In genomic region chr4:46267866-46268265, GRCh38 we compare ENCODE assay signal across 7 cellular contexts.
"Had no signal": no experiment of that assay in that cellular context is flagged by ENCODE, and none has a peak within 500 bp of the region (broad histone marks: within the 10 kb centered on the region; RNA-seq: fewer than 3 reads in every experiment).

No MANE protein-coding gene starts in this region.

- H2AFZ ChIP-seq: GM23338 had no signal

- ATAC-seq: GM23338 had no signal

- FAIRE-seq: H1, H54 had no signal

- H3K4me3 ChIP-seq: GM23338 had no signal

- H3K4me2 ChIP-seq: GM23338 had no signal

- H3K27ac ChIP-seq: HL-60 had no signal

- DNase-seq: H9, HCEC 1CT, KG1 had no signal
